9 cellular contexts compared by ENCODE assay signal in genomic region chr15:67120009-67120838, GRCh38. TPM values are rescaled to one million over a fixed set of nuclear protein-coding genes. Genes with fewer than 3 reads are reported as not detected.
A peak's percentile ranks its signal among the peaks of the same experiment; 100 is the strongest.
DNase-seq lines count a peak whose midpoint lies in the region; ATAC-seq, FAIRE-seq and TF ChIP-seq lines count a peak whose summit lies in the region.
"Had no signal": no experiment of that assay in that cellular context is flagged by ENCODE, and none has a peak within 500 bp of the region (broad histone marks: within the 10 kb centered on the region; RNA-seq: fewer than 3 reads in every experiment).

No MANE protein-coding gene starts in this region.

- 72 to 76% methylated on average over 9 of the region's 9 CpGs for WGBS in pancreas, 2 donors

- H3K9me3 ChIP-seq in Peyer's patch: no peaks in the 10 kb centered on the region
- H3K9me3 ChIP-seq in effector memory CD4-positive, alpha-beta T cell (ENCODE audit: control insufficient read depth, low read length): no peaks in the 10 kb centered on the region
- no peaks in the 10 kb centered on the region for H3K9me3 ChIP-seq in pancreas

- H3K9me3 Mint-ChIP-seq in CD14-positive monocyte: peaks cover 0 to 3% (median 0%) of the 10 kb centered on the region in 7 donors

- peak overlapping the region; percentile 97 to 99 (median 98) for H3K27ac Mint-ChIP-seq in CD14-positive monocyte

- ATAC-seq in pancreas: peak in 2 of 4 donors; percentile 8 to 14

- peaks cover 87% of the 10 kb centered on the region for H3K4me1 Mint-ChIP-seq in CD14-positive monocyte

- H3K4me1 ChIP-seq in Peyer's patch (peaks cover 22 to 69% (median 37%) of the 10 kb centered on the region in 4 donors), pancreas (peaks cover 31 to 65% (median 40%) of the 10 kb centered on the region in 3 donors)
- peaks cover 75% of the 10 kb centered on the region for H3K4me1 ChIP-seq in effector memory CD4-positive, alpha-beta T cell (ENCODE audit: control insufficient read depth, insufficient read depth, low read length, poor library complexity, severe bottlenecking)

- peak overlapping the region; percentile 42 to 75 for H3K4me3 Mint-ChIP-seq in CD14-positive monocyte

- H3K27ac ChIP-seq in Peyer's patch: peak overlapping the region; percentile 84 to 89 (median 87)
- H3K27ac ChIP-seq in effector memory CD4-positive, alpha-beta T cell (ENCODE audit: insufficient read depth, low read length, poor library complexity, severe bottlenecking): peak overlapping the region; percentile 93
- peak overlapping the region; percentile 60 to 90 (median 82) for H3K27ac ChIP-seq in pancreas

- TF ChIP-seq CTCF in CD14-positive monocyte (IDR thresholded peaks at IDR 0.05): no peak
- no peak for TF ChIP-seq CTCF in Peyer's patch (IDR thresholded peaks at IDR 0.05)
- TF ChIP-seq CTCF in pancreas (IDR thresholded peaks at IDR 0.05): no peak

- FAIRE-seq in pancreas (lab: Jason Lieb, UNC): no peak
- FAIRE-seq: colon had no signal

- H3K27me3 Mint-ChIP-seq in CD14-positive monocyte (ENCODE audit: low read depth in 3 of 3): peaks cover 0 to 3% (median 0%) of the 10 kb centered on the region in 3 donors

- TF ChIP-seq POLR2A in Peyer's patch (IDR thresholded peaks at IDR 0.05): no peak

- intact Hi-C loops in CD14-positive monocyte (cut with micrococcal nuclease): loop anchor here (2.0 to 5.0 kb wide), 3 partner anchors 13 to 38 kb away; no protein-coding TSS in a partner anchor
- intact Hi-C loops in pancreas (cut with DNase I): no loop called here

- H3K36me3 ChIP-seq in Peyer's patch (no peaks in the 10 kb centered on the region), pancreas (no peaks in the 10 kb centered on the region)
- H3K36me3 ChIP-seq in effector memory CD4-positive, alpha-beta T cell (ENCODE audit: control insufficient read depth, insufficient read depth, low read length): no peaks in the 10 kb centered on the region

- no peak for DNase-seq in CD14-positive monocyte (ENCODE audit: low spot score)
- no peak for DNase-seq in Peyer's patch
- no peak for DNase-seq in effector memory CD4-positive, alpha-beta T cell
- DNase-seq in pancreas: no peak
- no peak for DNase-seq in 8988T
- no peak for DNase-seq in SKM-1 (lab: John Stamatoyannopoulos, UW; ENCODE audit: unreplicated experiment)
- no peak for DNase-seq in NCI-H82 treated with DMSO at 0.1 percent for 48 hours (lab: John Stamatoyannopoulos, UW; ENCODE audit: unreplicated experiment)
- no peak for DNase-seq in AG20443 (ENCODE audit: low spot score)

- peak overlapping the region in 1 of 4 donors; percentile 34 for H3K4me3 ChIP-seq in Peyer's patch
- peak overlapping the region; percentile 36 for H3K4me3 ChIP-seq in effector memory CD4-positive, alpha-beta T cell (ENCODE audit: insufficient read depth, low read depth, low read length, poor library complexity, severe bottlenecking)
- H3K4me3 ChIP-seq in pancreas: no peak overlapping the region

- H3K27me3 ChIP-seq in Peyer's patch (no peaks in the 10 kb centered on the region), pancreas (no peaks in the 10 kb centered on the region)
- no peaks in the 10 kb centered on the region for H3K27me3 ChIP-seq in effector memory CD4-positive, alpha-beta T cell (replicated peaks; ENCODE audit: control insufficient read depth, insufficient read depth, low read length, poor library complexity, severe bottlenecking)

- H3K36me3 Mint-ChIP-seq in CD14-positive monocyte: peaks cover 42 to 50% of the 10 kb centered on the region in 2 donors

RNA-seq across cellular contexts. Expression of gene SMAD3, which starts 54.8 kb away (rescaled TPM):
- polyA plus RNA-seq in CD14-positive monocyte: 1 to 10 TPM; 4.4 to 5.4 TPM
- 10 to 100 TPM; 43.7 to 80.0 (median 60.2) TPM for total RNA-seq in Peyer's patch
- total RNA-seq in pancreas: 10 to 100 TPM; 15.6 to 42.5 (median 23.8) TPM
- 10 to 100 TPM in 1 of 2 donors, 1 to 10 TPM in 1; 7.9 to 13.5 TPM for polyA plus RNA-seq in pancreas

Comparison
In these comparisons a context has a peak if more than half of its experiments do, and no peak if none do; other contexts are left out.
1. intact Hi-C loops: an anchor here in CD14-positive monocyte (2.0 to 5.0 kb wide); none called in pancreas.